In genomic region chr20:23078994-23079364, GRCh38 we compare ENCODE assay signal across 14 cellular contexts. TPM values are rescaled to one million over a fixed set of nuclear protein-coding genes. Genes with fewer than 3 reads are reported as not detected.
DNase-seq lines count a peak whose midpoint lies in the region; ATAC-seq and TF ChIP-seq lines count a peak whose summit lies in the region.
"Had no signal": no experiment of that assay in that cellular context is flagged by ENCODE, and none has a peak within 500 bp of the region (broad histone marks: within the 10 kb centered on the region; RNA-seq: fewer than 3 reads in every experiment).

No MANE protein-coding gene starts in this region.

- TF ChIP-seq CTCF in GM12864 (IDR thresholded peaks at IDR 0.05; ENCODE audit: low read depth, low read length, missing control alignments) (peak; percentile 42), LNCAP (IDR thresholded peaks at IDR 0.05) (peak; percentile 62), mesothelial cell of epicardium (IDR thresholded peaks at IDR 0.05; ENCODE audit: unreplicated experiment) (peak; percentile 13), tibial artery (IDR thresholded peaks at IDR 0.05) (no peak)
- no peak for TF ChIP-seq CTCF in activated CD8-positive, alpha-beta T cell treated with anti-CD3 and anti-CD28 coated beads for 36 hours (IDR thresholded peaks at IDR 0.05)

- no peaks in the 10 kb centered on the region for H3K27me3 ChIP-seq in tibial artery
- H3K27me3 ChIP-seq: ovary had no signal

- H3K36me3 Mint-ChIP-seq in mesothelial cell of epicardium = no peaks in the 10 kb centered on the region
- no peaks in the 10 kb centered on the region for H3K36me3 Mint-ChIP-seq in activated CD8-positive, alpha-beta T cell treated with anti-CD3 and anti-CD28 coated beads for 36 hours (ENCODE audit: low read depth)
- no peaks in the 10 kb centered on the region for H3K36me3 Mint-ChIP-seq in T-helper 2 cell treated with Interferon-gamma antibody and Interleukin-4, amounts not matched to agents 5 μg/mL and 100 μg/mL, for 36 hours (ENCODE audit: low read depth)

- DNase-seq in GM12864 (ENCODE audit: low read depth) = no peak
- peak; percentile 59 for DNase-seq in SHP77 treated with DMSO at 0.1 percent for 48 hours (lab: John Stamatoyannopoulos, UW)
- DNase-seq in mesothelial cell of epicardium (ENCODE audit: low spot score in 2 of 2, unreplicated experiment in 2 of 2) = no peak
- DNase-seq in stimulated activated CD4-positive, alpha-beta T cell treated with anti-CD3 and anti-CD28 coated beads, Interleukin-1b, Interleukin-23, amount 100 ng/mL, for 48 hours = no peak
- no peak for DNase-seq in tibial artery
- DNase-seq in activated CD8-positive, alpha-beta T cell treated with anti-CD3 and anti-CD28 coated beads for 36 hours = no peak
- DNase-seq in T-helper 2 cell treated with Interferon-gamma antibody and Interleukin-4, amounts not matched to agents 5 μg/mL and 100 μg/mL, for 36 hours (ENCODE audit: low spot score) = no peak
- DNase-seq: activated CD4-positive, CD25-positive, alpha-beta regulatory T cell; left ventricle myocardium superior had no signal

- no peak overlapping the region for H3K27ac Mint-ChIP-seq in mesothelial cell of epicardium
- H3K27ac Mint-ChIP-seq in activated CD8-positive, alpha-beta T cell treated with anti-CD3 and anti-CD28 coated beads for 36 hours = no peak overlapping the region
- H3K27ac Mint-ChIP-seq in T-helper 2 cell treated with Interferon-gamma antibody and Interleukin-4, amounts not matched to agents 5 μg/mL and 100 μg/mL, for 36 hours = no peak overlapping the region
- H3K27ac Mint-ChIP-seq: activated T-helper 1 cell treated with anti-CD3 and anti-CD28 coated beads, Interleukin-12 subunit alpha, Interleukin-12 subunit beta, Interleukin-2, Interleukin-4 antibody, amounts not matched to agents 30 ng/mL and 10 ng/mL and 1 ng/mL, durations not matched to agents 14 hours and 24 hours and 36 hours had no signal

- intact Hi-C loops in tibial artery (cut with DNase I; ENCODE audit: low total_unique reads) = no loop called here
- intact Hi-C loops in activated CD8-positive, alpha-beta T cell treated with anti-CD3 and anti-CD28 coated beads for 36 hours (cut with micrococcal nuclease) = no loop called here

- peaks cover 0 to 6% (median 0%) of the 10 kb centered on the region in 3 donors for H3K36me3 ChIP-seq in tibial artery
- H3K36me3 ChIP-seq: ovary had no signal

- POLR2A ChIA-PET in activated CD8-positive, alpha-beta T cell treated with anti-CD3 and anti-CD28 coated beads for 36 hours (lab: Charles Lee) = no interaction called here

- no peak overlapping the region for H3K4me3 Mint-ChIP-seq in mesothelial cell of epicardium
- H3K4me3 Mint-ChIP-seq in activated CD8-positive, alpha-beta T cell treated with anti-CD3 and anti-CD28 coated beads for 36 hours = no peak overlapping the region
- no peak overlapping the region for H3K4me3 Mint-ChIP-seq in T-helper 2 cell treated with Interferon-gamma antibody and Interleukin-4, amounts not matched to agents 5 μg/mL and 100 μg/mL, for 36 hours
- H3K4me3 Mint-ChIP-seq: activated T-helper 1 cell treated with anti-CD3 and anti-CD28 coated beads, Interleukin-12 subunit alpha, Interleukin-12 subunit beta, Interleukin-2, Interleukin-4 antibody, amounts not matched to agents 30 ng/mL and 10 ng/mL and 1 ng/mL, durations not matched to agents 14 hours and 24 hours and 36 hours; central memory CD8-positive, alpha-beta T cell had no signal

- H3K9me3 Mint-ChIP-seq in mesothelial cell of epicardium = no peaks in the 10 kb centered on the region
- no peaks in the 10 kb centered on the region for H3K9me3 Mint-ChIP-seq in activated CD8-positive, alpha-beta T cell treated with anti-CD3 and anti-CD28 coated beads for 36 hours
- no peaks in the 10 kb centered on the region for H3K9me3 Mint-ChIP-seq in T-helper 2 cell treated with Interferon-gamma antibody and Interleukin-4, amounts not matched to agents 5 μg/mL and 100 μg/mL, for 36 hours
- H3K9me3 Mint-ChIP-seq: activated T-helper 1 cell treated with anti-CD3 and anti-CD28 coated beads, Interleukin-12 subunit alpha, Interleukin-12 subunit beta, Interleukin-2, Interleukin-4 antibody, amounts not matched to agents 30 ng/mL and 10 ng/mL and 1 ng/mL, durations not matched to agents 14 hours and 24 hours and 36 hours; central memory CD8-positive, alpha-beta T cell had no signal

- peaks cover 0 to 40% (median 12%) of the 10 kb centered on the region in 4 donors for H3K4me1 ChIP-seq in tibial artery

- no peak overlapping the region for H3K27ac ChIP-seq in tibial artery
- H3K27ac ChIP-seq: ovary, RWPE1 had no signal

- CTCF ChIA-PET in activated CD8-positive, alpha-beta T cell treated with anti-CD3 and anti-CD28 coated beads for 36 hours (lab: Charles Lee) = no interaction called here

- no peak overlapping the region for H3K4me3 ChIP-seq in GM12864 (ENCODE audit: low read depth, low read length)
- no peak overlapping the region for H3K4me3 ChIP-seq in tibial artery
- H3K4me3 ChIP-seq: ovary had no signal

- H3K4me1 Mint-ChIP-seq in mesothelial cell of epicardium = peaks cover 11% of the 10 kb centered on the region
- no peaks in the 10 kb centered on the region for H3K4me1 Mint-ChIP-seq in activated CD8-positive, alpha-beta T cell treated with anti-CD3 and anti-CD28 coated beads for 36 hours (ENCODE audit: low read depth)
- peaks cover 8% of the 10 kb centered on the region for H3K4me1 Mint-ChIP-seq in T-helper 2 cell treated with Interferon-gamma antibody and Interleukin-4, amounts not matched to agents 5 μg/mL and 100 μg/mL, for 36 hours (ENCODE audit: low read depth)
- H3K4me1 Mint-ChIP-seq: central memory CD8-positive, alpha-beta T cell had no signal

- H3K9me3 ChIP-seq in tibial artery = no peaks in the 10 kb centered on the region
- H3K9me3 ChIP-seq: ovary had no signal

- peaks cover 31% of the 10 kb centered on the region for H3K27me3 Mint-ChIP-seq in mesothelial cell of epicardium (ENCODE audit: low read depth)
- no peaks in the 10 kb centered on the region for H3K27me3 Mint-ChIP-seq in activated CD8-positive, alpha-beta T cell treated with anti-CD3 and anti-CD28 coated beads for 36 hours
- peaks cover 3% of the 10 kb centered on the region for H3K27me3 Mint-ChIP-seq in T-helper 2 cell treated with Interferon-gamma antibody and Interleukin-4, amounts not matched to agents 5 μg/mL and 100 μg/mL, for 36 hours (ENCODE audit: low read depth)
- H3K27me3 Mint-ChIP-seq: central memory CD8-positive, alpha-beta T cell had no signal

- ATAC-seq in activated CD8-positive, alpha-beta T cell treated with anti-CD3 and anti-CD28 coated beads for 36 hours = no peak

RNA-seq across cellular contexts. Expression of gene CD93, which starts 7.1 kb away (rescaled TPM):
- 0.07 to 0.09 TPM (median 0.09 TPM) in 3 replicates for total RNA-seq in mesothelial cell of epicardium
- total RNA-seq in activated CD8-positive, alpha-beta T cell treated with anti-CD3 and anti-CD28 coated beads for 36 hours = under 1 TPM; 0.11 TPM

RNA-seq across cellular contexts. Expression of gene THBD, which starts 29.5 kb away (rescaled TPM):
- 0.68 to 0.85 TPM (median 0.82 TPM) in 3 replicates for total RNA-seq in mesothelial cell of epicardium
- not detected for total RNA-seq in activated CD8-positive, alpha-beta T cell treated with anti-CD3 and anti-CD28 coated beads for 36 hours
- total RNA-seq: activated T-helper 1 cell treated with anti-CD3 and anti-CD28 coated beads, Interleukin-12 subunit alpha, Interleukin-12 subunit beta, Interleukin-2, Interleukin-4 antibody, amounts not matched to agents 30 ng/mL and 10 ng/mL and 1 ng/mL, durations not matched to agents 14 hours and 24 hours and 36 hours had no signal

RNA-seq across cellular contexts. Expression of gene SSTR4, which starts 43.9 kb away (rescaled TPM):
- not detected in 3 replicates for total RNA-seq in mesothelial cell of epicardium
- total RNA-seq in activated CD8-positive, alpha-beta T cell treated with anti-CD3 and anti-CD28 coated beads for 36 hours = not detected
- total RNA-seq: activated T-helper 1 cell treated with anti-CD3 and anti-CD28 coated beads, Interleukin-12 subunit alpha, Interleukin-12 subunit beta, Interleukin-2, Interleukin-4 antibody, amounts not matched to agents 30 ng/mL and 10 ng/mL and 1 ng/mL, durations not matched to agents 14 hours and 24 hours and 36 hours; left ventricle myocardium superior had no signal

Comparison
In these comparisons a context has a peak if more than half of its experiments do, and no peak if none do; other contexts are left out.
1. CTCF ChIP-seq: peak in GM12864 (single experiment), LNCAP (single experiment) and mesothelial cell of epicardium (single experiment); none in tibial artery (0 of 2) and activated CD8-positive, alpha-beta T cell treated with anti-CD3 and anti-CD28 coated beads for 36 hours (single experiment).